1 cellular context compared by ENCODE assay signal in genomic region chr6:148379481-148379880, GRCh38.
TF ChIP-seq lines count a peak whose summit lies in the region.

No MANE protein-coding gene starts in this region.

TF ChIP-seq in WTC11, 78 proteins besides CTCF, POLR2A, EP300 and RAD21 (continued from another document):
- TF ChIP-seq ARID4B (CRISPR knock-in tag; IDR thresholded peaks at IDR 0.05; ENCODE audit: borderline replicate concordance) (no peak), ZNF138 (CRISPR knock-in tag; conservative IDR thresholded peaks at IDR 0.05) (no peak), MXD4 (CRISPR knock-in tag; IDR thresholded peaks at IDR 0.05; ENCODE audit: borderline replicate concordance) (no peak), GRHL2 (CRISPR knock-in tag; IDR thresholded peaks at IDR 0.05; ENCODE audit: insufficient replicate concordance, severe bottlenecking) (no peak), ATF3 (CRISPR knock-in tag; conservative IDR thresholded peaks at IDR 0.05) (no peak), NFE2L1 (CRISPR knock-in tag; IDR thresholded peaks at IDR 0.05) (no peak)
